ENCODE assay signal across 1 cellular context in genomic region chr17:76496464-76496863, GRCh38.
A peak's percentile ranks its signal among the peaks of the same experiment; 100 is the strongest.
TF ChIP-seq lines count a peak whose summit lies in the region.

No MANE protein-coding gene starts in this region.

TF ChIP-seq in GM12891, 5 proteins besides CTCF, POLR2A, EP300 and RAD21:
- no peak for TF ChIP-seq SPI1 (IDR thresholded peaks at IDR 0.05; ENCODE audit: low read depth, low read length)
- TF ChIP-seq POU2F2 (IDR thresholded peaks at IDR 0.05; ENCODE audit: low read depth, low read length): peak; percentile 33; the same call in 1 of the 2 replicates
- no peak for TF ChIP-seq TAF1 (IDR thresholded peaks at IDR 0.05; ENCODE audit: low read depth, low read length)
- TF ChIP-seq PAX5 (IDR thresholded peaks at IDR 0.05; ENCODE audit: insufficient read depth, low read length, severe bottlenecking): peak; percentile 32
- no peak for TF ChIP-seq POLR2AphosphoS5 (IDR thresholded peaks at IDR 0.05; ENCODE audit: low read depth, low read length)
